Comparison of ENCODE assay signal across 9 cellular contexts in the genomic region with DNA sequence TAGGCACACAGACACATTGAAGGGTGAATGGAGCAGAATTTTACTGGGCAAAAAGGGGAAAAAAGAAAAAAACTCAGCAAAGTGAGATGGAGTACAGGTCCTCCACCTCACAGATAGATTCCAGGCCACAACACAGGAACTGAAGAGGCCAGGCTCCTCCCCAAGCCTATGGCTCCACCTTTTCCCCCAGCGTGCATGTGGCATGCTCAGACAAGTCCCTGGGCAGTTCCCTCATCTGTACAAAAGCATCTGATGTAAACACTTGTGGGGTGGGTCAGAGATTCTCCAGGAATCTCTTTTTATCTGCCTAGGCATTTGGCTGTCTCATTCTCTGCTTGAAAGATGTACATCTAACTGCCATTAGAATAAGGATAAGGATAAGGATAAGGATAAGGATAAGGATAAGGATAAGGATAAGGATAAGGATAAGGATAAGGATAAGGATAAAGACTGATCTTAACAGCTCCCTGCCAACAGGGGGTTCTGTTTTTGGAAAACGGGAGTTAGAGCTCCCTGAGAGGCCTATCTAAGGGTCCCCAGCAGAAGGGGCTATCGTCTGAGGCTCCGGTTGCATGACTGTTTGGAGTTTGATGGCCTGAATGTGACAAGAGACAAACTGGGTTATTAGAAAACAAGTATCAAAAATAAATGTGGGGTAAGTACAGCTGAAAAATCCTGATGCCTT. TPM values are rescaled to one million over a fixed set of nuclear protein-coding genes. Genes with fewer than 3 reads are reported as not detected.
A peak's percentile ranks its signal among the peaks of the same experiment; 100 is the strongest.
DNase-seq lines count a peak whose midpoint lies in the region; ATAC-seq and TF ChIP-seq lines count a peak whose summit lies in the region.
"Had no signal": no experiment of that assay in that cellular context is flagged by ENCODE, and none has a peak within 500 bp of the region (broad histone marks: within the 10 kb centered on the region; RNA-seq: fewer than 3 reads in every experiment).

No MANE protein-coding gene starts in this region.

- H3K9ac ChIP-seq in PC-3 (ENCODE audit: low read length) = no peak overlapping the region

- no peak overlapping the region for H2AFZ ChIP-seq in PC-3 (ENCODE audit: low read length)

- no peak for TF ChIP-seq CTCF in GM12864 (IDR thresholded peaks at IDR 0.05; ENCODE audit: low read depth, low read length, missing control alignments)
- no peak for TF ChIP-seq CTCF in fibroblast of villous mesenchyme (IDR thresholded peaks at IDR 0.05; ENCODE audit: insufficient read depth, low read depth, low read length)
- no peak for TF ChIP-seq CTCF in PC-3 (conservative IDR thresholded peaks at IDR 0.05; ENCODE audit: low read depth, low read length)
- no peak for TF ChIP-seq CTCF in lower lobe of right lung (IDR thresholded peaks at IDR 0.05)

- H3K9me2 ChIP-seq in PC-3 (replicated peaks; ENCODE audit: low read length) = no peaks in the 10 kb centered on the region

- H3K4me2 ChIP-seq in PC-3 (ENCODE audit: low read length) = no peak overlapping the region

- no peaks in the 10 kb centered on the region for H3K27me3 Mint-ChIP-seq in T-cell
- H3K27me3 Mint-ChIP-seq: progenitor cell of endocrine pancreas had no signal

- peak; percentile 3 for DNase-seq in GM12864 (ENCODE audit: low read depth)
- DNase-seq in HAP-1 (ENCODE audit: low spot score in 2 of 2) = peak; percentile 36 to 68
- DNase-seq in NCI-H69 (lab: John Stamatoyannopoulos, UW) = peak; percentile 87
- peak; percentile 34 for DNase-seq in fibroblast of villous mesenchyme (ENCODE audit: low read depth)
- no peak for DNase-seq in PC-3
- no peak for DNase-seq in lower lobe of right lung
- no peak for DNase-seq in T-cell
- DNase-seq in GM19238 (ENCODE audit: insufficient read length, low spot score) = no peak

- H3K36me3 ChIP-seq in HAP-1 (replicated peaks) = no peaks in the 10 kb centered on the region
- no peaks in the 10 kb centered on the region for H3K36me3 ChIP-seq in PC-3 (ENCODE audit: low read depth, low read length)
- no peaks in the 10 kb centered on the region for H3K36me3 ChIP-seq in lower lobe of right lung

- POLR2A ChIA-PET in PC-3 (lab: Charles Lee; ENCODE audit: unreplicated experiment) = no interaction called here
- POLR2A ChIA-PET in T-cell (lab: Charles Lee) = no interaction called here

- H3K36me3 Mint-ChIP-seq in T-cell = no peaks in the 10 kb centered on the region

- H3K27ac Mint-ChIP-seq in T-cell = no peak overlapping the region
- H3K27ac Mint-ChIP-seq: progenitor cell of endocrine pancreas had no signal

- no TSS peak for BruUV-seq in PC-3 (replicated peaks; lab: Mats Ljungman, UMichigan)

- H3F3A ChIP-seq in PC-3 (ENCODE audit: low read length, unreplicated experiment) = no peaks in the 10 kb centered on the region

- in situ Hi-C loops in HAP-1 (cut with MboI; ENCODE audit: low sequenced_read_pairs) = no loop called here

- no peak overlapping the region for H3K4me3 Mint-ChIP-seq in T-cell

- CTCF ChIA-PET in PC-3 (lab: Charles Lee) = no interaction called here
- CTCF ChIA-PET in T-cell (lab: Charles Lee) = interaction anchor here in 1 of 2 donors (0.6 kb wide), 1 partner anchor 1396 kb away, joined by 6 read pairs; no protein-coding TSS in a partner anchor

- no peaks in the 10 kb centered on the region for H3K4me1 Mint-ChIP-seq in T-cell

- H3K9me3 Mint-ChIP-seq in T-cell = peaks cover 12 to 17% (median 16%) of the 10 kb centered on the region in 3 donors

- H3K27ac ChIP-seq in PC-3 (ENCODE audit: low read length) (no peak overlapping the region), lower lobe of right lung (no peak overlapping the region)

- H4K20me1 ChIP-seq in PC-3 (ENCODE audit: low read length) = no peaks in the 10 kb centered on the region

- H3K79me2 ChIP-seq in PC-3 (ENCODE audit: low read length) = no peaks in the 10 kb centered on the region

- no peak for ATAC-seq in PC-3
- ATAC-seq in lower lobe of right lung = no peak
- no peak for ATAC-seq in T-cell (replicated peaks in 1 of 4)

- H3K9me3 ChIP-seq in HAP-1 = no peaks in the 10 kb centered on the region
- no peaks in the 10 kb centered on the region for H3K9me3 ChIP-seq in PC-3 (ENCODE audit: low read length)
- H3K9me3 ChIP-seq in lower lobe of right lung = no peaks in the 10 kb centered on the region

- intact Hi-C loops in PC-3 (cut with micrococcal nuclease) = no loop called here
- intact Hi-C loops in lower lobe of right lung (cut with DNase I) = no loop called here

- H3K27me3 ChIP-seq in HAP-1 (ENCODE audit: low read depth) = no peaks in the 10 kb centered on the region
- H3K27me3 ChIP-seq in PC-3 (ENCODE audit: low read length) = no peaks in the 10 kb centered on the region
- H3K27me3 ChIP-seq in lower lobe of right lung (ENCODE audit: low read depth) = no peaks in the 10 kb centered on the region

- no peak overlapping the region for H3K4me3 ChIP-seq in GM12864 (ENCODE audit: low read depth, low read length)
- H3K4me3 ChIP-seq in HAP-1 = no peak overlapping the region
- H3K4me3 ChIP-seq in fibroblast of villous mesenchyme (ENCODE audit: low read depth, low read length) = no peak overlapping the region
- no peak overlapping the region for H3K4me3 ChIP-seq in PC-3 (ENCODE audit: low read length)
- H3K4me3 ChIP-seq in lower lobe of right lung = no peak overlapping the region

- no peaks in the 10 kb centered on the region for H3K4me1 ChIP-seq in HAP-1
- no peaks in the 10 kb centered on the region for H3K4me1 ChIP-seq in PC-3 (ENCODE audit: insufficient read depth, low read length)
- no peaks in the 10 kb centered on the region for H3K4me1 ChIP-seq in lower lobe of right lung

RNA-seq across cellular contexts. Expression of gene ASXL3, which starts 17.2 kb away (rescaled TPM):
- total RNA-seq in fibroblast of villous mesenchyme = under 0.01 and 0.64 TPM in 2 replicates
- total RNA-seq in PC-3 (2014; rRNA removed) = not detected in 2 replicates
- total RNA-seq in lower lobe of right lung = 1.4 TPM
- total RNA-seq in T-cell = not detected

Comparison
In these comparisons a context has a peak if more than half of its experiments do, and no peak if none do; other contexts are left out.
1. DNase-seq: peak in GM12864 (single experiment), HAP-1 (2 of 2), NCI-H69 (single experiment) and fibroblast of villous mesenchyme (single experiment); none in PC-3 (single experiment), lower lobe of right lung (single experiment), T-cell (0 of 34) and GM19238 (single experiment).